Comparison of ENCODE assay signal across 9 cellular contexts in the genomic region with DNA sequence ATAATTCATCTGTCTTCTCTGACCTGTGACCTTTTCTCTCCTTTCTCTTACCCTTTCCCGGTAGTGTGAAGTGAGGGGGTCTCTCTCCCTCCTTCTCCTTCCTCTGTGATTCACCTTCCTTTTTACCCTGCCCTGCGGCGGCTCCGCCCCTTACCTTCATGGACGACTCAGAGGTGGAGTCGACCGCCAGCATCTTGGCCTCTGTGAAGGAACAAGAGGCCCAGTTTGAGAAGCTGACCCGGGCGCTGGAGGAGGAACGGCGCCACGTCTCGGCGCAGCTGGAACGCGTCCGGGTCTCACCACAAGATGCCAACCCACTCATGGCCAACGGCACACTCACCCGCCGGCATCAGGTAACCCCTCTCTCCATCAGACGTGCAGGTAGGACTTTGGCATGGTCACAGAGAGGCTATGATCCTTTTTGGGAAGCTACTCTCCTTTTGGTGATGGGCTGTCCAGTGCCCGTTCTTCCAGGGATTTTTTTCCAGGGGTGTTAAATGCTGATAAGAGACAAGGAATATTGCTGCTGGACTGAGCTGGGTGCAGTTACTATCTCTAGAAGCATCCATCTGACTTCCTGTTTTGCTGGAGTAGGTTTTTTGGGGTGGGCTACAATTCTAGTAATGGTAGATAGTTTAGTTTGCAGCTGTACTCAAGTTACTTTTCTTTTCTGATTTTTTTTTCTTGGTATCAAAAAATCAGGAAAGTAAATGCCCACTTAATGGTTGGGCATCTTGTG. TPM values are rescaled to one million over a fixed set of nuclear protein-coding genes. Genes with fewer than 3 reads are reported as not detected.
A peak's percentile ranks its signal among the peaks of the same experiment; 100 is the strongest.
DNase-seq lines count a peak whose midpoint lies in the region; ATAC-seq and TF ChIP-seq lines count a peak whose summit lies in the region.
"Had no signal": no experiment of that assay in that cellular context is flagged by ENCODE, and none has a peak within 500 bp of the region (broad histone marks: within the 10 kb centered on the region; RNA-seq: fewer than 3 reads in every experiment).

No MANE protein-coding gene starts in this region.

- no peak for TF ChIP-seq CTCF in prostate gland (IDR thresholded peaks at IDR 0.05)

- no peaks in the 10 kb centered on the region for H3K27me3 ChIP-seq in effector memory CD4-positive, alpha-beta T cell (replicated peaks; ENCODE audit: control insufficient read depth, insufficient read depth, low read length, poor library complexity, severe bottlenecking)
- no peaks in the 10 kb centered on the region for H3K27me3 ChIP-seq in prostate gland (replicated peaks; ENCODE audit: insufficient read depth)

- H3K36me3 ChIP-seq in effector memory CD4-positive, alpha-beta T cell (ENCODE audit: control insufficient read depth, insufficient read depth, low read length): peaks cover 2% of the 10 kb centered on the region
- H3K36me3 ChIP-seq in prostate gland: peaks cover 0 to under 1% of the 10 kb centered on the region in 2 donors

- intact Hi-C loops in prostate gland (cut with DNase I): no loop called here

- peaks cover 29% of the 10 kb centered on the region for H3K4me1 ChIP-seq in effector memory CD4-positive, alpha-beta T cell (ENCODE audit: control insufficient read depth, insufficient read depth, low read length, poor library complexity, severe bottlenecking)
- H3K4me1 ChIP-seq in prostate gland (replicated peaks): peaks cover 31% of the 10 kb centered on the region

- 87% methylated on average over 22 of the region's 22 CpGs for WGBS in prostate gland

- peak overlapping the region; percentile 71 for H3K27ac ChIP-seq in effector memory CD4-positive, alpha-beta T cell (ENCODE audit: insufficient read depth, low read length, poor library complexity, severe bottlenecking)
- peak overlapping the region; percentile 38 to 66 for H3K27ac ChIP-seq in prostate gland

- no peak overlapping the region for H3K4me3 ChIP-seq in effector memory CD4-positive, alpha-beta T cell (ENCODE audit: insufficient read depth, low read depth, low read length, poor library complexity, severe bottlenecking)
- no peak overlapping the region for H3K4me3 ChIP-seq in prostate gland

- TF ChIP-seq POLR2A in prostate gland (IDR thresholded peaks at IDR 0.05): no peak

- DNase-seq in ELF-1 (ENCODE audit: low read depth, low spot score) (peak; percentile 88), NOMO-1 treated with DMSO at 0.1 percent for 48 hours (lab: John Stamatoyannopoulos, UW; ENCODE audit: unreplicated experiment) (peak; percentile 16), prostate gland (ENCODE audit: low spot score) (no peak), NCI-H1436 treated with DMSO at 0.1 percent for 48 hours (lab: John Stamatoyannopoulos, UW) (no peak)
- DNase-seq in effector memory CD4-positive, alpha-beta T cell: no peak
- no peak for DNase-seq in stimulated activated naive CD4-positive, alpha-beta T cell (lab: John Stamatoyannopoulos, UW)

- H3K9me3 ChIP-seq in effector memory CD4-positive, alpha-beta T cell (ENCODE audit: control insufficient read depth, low read length): no peaks in the 10 kb centered on the region
- no peaks in the 10 kb centered on the region for H3K9me3 ChIP-seq in prostate gland

- ATAC-seq in HG02885 (IDR thresholded peaks at IDR 0.05; ENCODE audit: poor library complexity, unreplicated experiment) (no peak), GM18909 (IDR thresholded peaks at IDR 0.05; ENCODE audit: poor library complexity, unreplicated experiment) (no peak)

RNA-seq across cellular contexts. Expression of gene CTNND1, which starts 29.9 kb away (rescaled TPM):
- 100 to 1,000 TPM; 189 to 223 TPM for total RNA-seq in prostate gland

RNA-seq across cellular contexts. Expression of gene BTBD18, which starts 39.9 kb away (rescaled TPM):
- 1 to 10 TPM in 1 of 2 donors, not detected in 1; 1.0 TPM for total RNA-seq in prostate gland
- total RNA-seq: H4 had no signal

RNA-seq across cellular contexts. Expression of gene SELENOH, which starts 50.2 kb away (rescaled TPM):
- 100 to 1,000 TPM; 181 to 334 TPM for total RNA-seq in prostate gland

Comparison
In these comparisons a context has a peak if more than half of its experiments do, and no peak if none do; other contexts are left out.
1. DNase-seq: peak in ELF-1 (single experiment) and NOMO-1 treated with DMSO at 0.1 percent for 48 hours (single experiment); none in effector memory CD4-positive, alpha-beta T cell (0 of 3), prostate gland (single experiment), NCI-H1436 treated with DMSO at 0.1 percent for 48 hours (single experiment) and stimulated activated naive CD4-positive, alpha-beta T cell (0 of 6).